7 cellular contexts compared by ENCODE assay signal in genomic region chr7:103296901-103297836, GRCh38. TPM values are rescaled to one million over a fixed set of nuclear protein-coding genes. Genes with fewer than 3 reads are reported as not detected.
DNase-seq lines count a peak whose midpoint lies in the region; ATAC-seq and TF ChIP-seq lines count a peak whose summit lies in the region.

Gene PMPCB, plus strand, starts transcription at chr7:103297435. Its CDS starts 25 bp downstream, at chr7:103297460.

- H3K9me2 ChIP-seq in hepatocyte (replicated peaks; ENCODE audit: insufficient read depth) = no peaks in the 10 kb centered on the region

- H3K27ac ChIP-seq in hepatocyte = peak within 1 kb of the TSS; percentile 94

- peak within 1 kb of the TSS; percentile 86 for H3K4me2 ChIP-seq in hepatocyte

- peak within 1 kb of the TSS; percentile 81 for H3K4me3 ChIP-seq in hepatocyte

- H3K79me2 ChIP-seq in hepatocyte = peaks cover 37% of the 10 kb centered on the region

- peak; percentile 90 for TF ChIP-seq CTCF in hepatocyte (IDR thresholded peaks at IDR 0.05; ENCODE audit: poor library complexity)

- WGBS in hepatocyte (ENCODE audit: low lambda C conversion rate, missing lambda C conversion rate) = 5% methylated on average over 52 of the region's 52 CpGs

- H3K27me3 ChIP-seq in hepatocyte = no peaks in the 10 kb centered on the region

- peak; percentile 69 for ATAC-seq in GM18508 (IDR thresholded peaks at IDR 0.05; ENCODE audit: insufficient read depth, unreplicated experiment)
- peak; percentile 95 for ATAC-seq in HG03025 (IDR thresholded peaks at IDR 0.05; ENCODE audit: low FRiP score, unreplicated experiment)

- H4K20me1 ChIP-seq in hepatocyte (ENCODE audit: insufficient read depth, poor library complexity, severe bottlenecking) = no peaks in the 10 kb centered on the region

- H3K9me3 ChIP-seq in hepatocyte (ENCODE audit: low read depth) = no peaks in the 10 kb centered on the region

- peaks cover 7% of the 10 kb centered on the region for H3K36me3 ChIP-seq in hepatocyte (replicated peaks; ENCODE audit: insufficient read depth, low read depth)

- DNase-seq in NCI-H2029 treated with DMSO at 0.1 percent for 48 hours (lab: John Stamatoyannopoulos, UW) (peak; percentile 69), T-helper 9 cell (peak; percentile 97), astrocyte of the hippocampus (ENCODE audit: low read depth, low spot score) (peak; percentile 97), hepatocyte (ENCODE audit: low spot score) (peak; percentile 95), retina (peak; percentile 96)

- H3K4me1 ChIP-seq in hepatocyte (ENCODE audit: insufficient read depth) = peaks cover 7% of the 10 kb centered on the region

- H2AFZ ChIP-seq in hepatocyte = peak within 1 kb of the TSS; percentile 64

RNA-seq across cellular contexts. Expression of gene PMPCB, which starts in this region (rescaled TPM):
- total RNA-seq in hepatocyte = 59.3 and 67.6 TPM in 2 replicates
- polyA plus RNA-seq in hepatocyte = 53.3 and 63.0 TPM in 2 replicates

Comparison
In these comparisons a context has a peak if more than half of its experiments do, and no peak if none do; other contexts are left out.
1. Peak in every context shown above with its lines: DNase-seq, ATAC-seq, H3K4me3 ChIP-seq and H3K27ac ChIP-seq.